In the genomic region with DNA sequence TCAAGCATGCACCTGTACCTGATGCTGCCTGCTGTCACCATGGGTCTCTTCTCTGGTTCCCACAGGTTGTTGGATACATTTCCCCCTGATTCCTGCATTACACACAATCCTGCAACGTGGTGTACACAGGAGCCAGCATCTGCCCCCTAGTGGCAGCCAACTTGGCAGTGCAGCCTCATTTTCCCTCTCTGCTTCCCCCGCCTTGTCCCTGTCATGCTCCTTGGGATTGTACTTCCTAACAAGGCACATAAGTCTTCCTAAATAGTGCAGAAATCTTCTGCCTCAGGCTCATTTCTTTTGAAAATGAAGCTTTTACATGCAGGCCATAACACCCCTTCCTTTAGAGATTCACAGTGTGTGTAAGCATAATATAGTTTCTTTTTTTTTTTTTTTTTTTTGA, we compare ENCODE assay signal across 9 cellular contexts.
A peak's percentile ranks its signal among the peaks of the same experiment; 100 is the strongest.
DNase-seq lines count a peak whose midpoint lies in the region; ATAC-seq and TF ChIP-seq lines count a peak whose summit lies in the region.
"Had no signal": no experiment of that assay in that cellular context is flagged by ENCODE, and none has a peak within 500 bp of the region (broad histone marks: within the 10 kb centered on the region; RNA-seq: fewer than 3 reads in every experiment).

No MANE protein-coding gene starts in this region.

- intact Hi-C loops in IMR-90 (cut with micrococcal nuclease): no loop called here
- intact Hi-C loops in heart right ventricle (cut with DNase I): no loop called here
- intact Hi-C loops in esophagus muscularis mucosa (cut with DNase I): no loop called here

- CTCF ChIA-PET in IMR-90 (lab: Yijun Ruan, JAX): no interaction called here

- H3K4ac ChIP-seq in IMR-90 (ENCODE audit: low read depth, low read length) (no peak overlapping the region), mesendoderm (ENCODE audit: low read depth, low read length) (no peak overlapping the region)

- no peaks in the 10 kb centered on the region for H3K79me2 ChIP-seq in mesendoderm (ENCODE audit: control insufficient read depth, insufficient read depth, low read length)

- H3K36me3 ChIP-seq in IMR-90 (ENCODE audit: control insufficient read depth, insufficient read depth, low read length) (no peaks in the 10 kb centered on the region), mesendoderm (ENCODE audit: control insufficient read depth, insufficient read depth, low read length) (no peaks in the 10 kb centered on the region), heart right ventricle (no peaks in the 10 kb centered on the region), esophagus muscularis mucosa (no peaks in the 10 kb centered on the region)
- H3K36me3 ChIP-seq: neutrophil had no signal

- H3K79me1 ChIP-seq in IMR-90 (ENCODE audit: low read depth in 1 of 2, low read length in 2 of 2): no peaks in the 10 kb centered on the region
- H3K79me1 ChIP-seq in mesendoderm (ENCODE audit: low read length): no peaks in the 10 kb centered on the region

- TF ChIP-seq POLR2A in IMR-90 (IDR thresholded peaks at IDR 0.05; ENCODE audit: low read depth, low read length): no peak
- no peak for TF ChIP-seq POLR2A in esophagus muscularis mucosa (IDR thresholded peaks at IDR 0.05; ENCODE audit: low read depth)

- H3K56ac ChIP-seq in IMR-90 (ENCODE audit: extremely low read depth, insufficient read depth, low read length) (no peak overlapping the region), mesendoderm (ENCODE audit: low read length) (peak overlapping the region; percentile 25)

- DNase-seq in NCI-H2081 (lab: John Stamatoyannopoulos, UW): peak; percentile 9 to 20
- no peak for DNase-seq in NCI-H2081 treated with DMSO at 0.1 percent for 48 hours (lab: John Stamatoyannopoulos, UW)
- peak; percentile 8 for DNase-seq in IMR-90
- DNase-seq in astrocyte of the cerebellum (ENCODE audit: low read depth): no peak
- DNase-seq in mesendoderm: peak; percentile 81
- DNase-seq in heart right ventricle: no peak
- no peak for DNase-seq in esophagus muscularis mucosa (ENCODE audit: extremely low spot score)

- no peak overlapping the region for H4K5ac ChIP-seq in IMR-90 (ENCODE audit: low read depth, low read length)
- H4K5ac ChIP-seq in mesendoderm (ENCODE audit: low read length): no peak overlapping the region

- H3K27me3 ChIP-seq in IMR-90 (ENCODE audit: control insufficient read depth, insufficient read depth, low read length): no peaks in the 10 kb centered on the region
- no peaks in the 10 kb centered on the region for H3K27me3 ChIP-seq in mesendoderm (ENCODE audit: insufficient read depth, low read length, poor library complexity)
- H3K27me3 ChIP-seq in heart right ventricle: peaks cover 0 to 15% (median 2%) of the 10 kb centered on the region in 7 donors
- no peaks in the 10 kb centered on the region for H3K27me3 ChIP-seq in esophagus muscularis mucosa
- H3K27me3 ChIP-seq: neutrophil had no signal

- no peak overlapping the region for H3K4me2 ChIP-seq in IMR-90 (ENCODE audit: low read depth, low read length)
- no peak overlapping the region for H3K4me2 ChIP-seq in mesendoderm (ENCODE audit: low read length)

- H3K23ac ChIP-seq in IMR-90 (ENCODE audit: low read depth, low read length): no peak overlapping the region
- H3K23ac ChIP-seq in mesendoderm (ENCODE audit: low read length): no peak overlapping the region

- ATAC-seq in GM19467 (IDR thresholded peaks at IDR 0.05; ENCODE audit: unreplicated experiment) (peak; percentile 70), IMR-90 (ENCODE audit: low read depth) (no peak), heart right ventricle (no peak)

- H3K9me3 ChIP-seq in IMR-90 (ENCODE audit: control insufficient read depth, insufficient read depth, low read length) (peaks cover 12% of the 10 kb centered on the region; the same call in 1 of the 2 replicates), heart right ventricle (peaks cover 0 to 9% (median 0%) of the 10 kb centered on the region in 11 donors), esophagus muscularis mucosa (peaks cover 0 to 5% (median 0%) of the 10 kb centered on the region in 4 donors)
- H3K9me3 ChIP-seq: neutrophil had no signal

- H4K91ac ChIP-seq in IMR-90 (ENCODE audit: insufficient read depth, low read depth, low read length): no peak overlapping the region

- POLR2A ChIA-PET in IMR-90 (lab: Charles Lee; ENCODE audit: unreplicated experiment): no interaction called here

- H2BK15ac ChIP-seq in IMR-90 (ENCODE audit: low read depth, low read length): no peak overlapping the region
- H2BK15ac ChIP-seq in mesendoderm (replicated peaks; ENCODE audit: low read depth): no peak overlapping the region

- H4K20me1 ChIP-seq in IMR-90 (ENCODE audit: insufficient read depth, low read length): no peaks in the 10 kb centered on the region

- H2BK120ac ChIP-seq in IMR-90 (ENCODE audit: low read depth, low read length) (no peak overlapping the region), mesendoderm (ENCODE audit: low read depth, low read length) (no peak overlapping the region)

- no peak for TF ChIP-seq EP300 in esophagus muscularis mucosa (IDR thresholded peaks at IDR 0.05)

- dilution Hi-C loops in IMR-90 (cut with HindIII; ENCODE audit: low sequenced_read_pairs, unreplicated experiment): no loop called here

- H3K4me1 ChIP-seq in IMR-90 (ENCODE audit: control insufficient read depth, insufficient read depth, low read length): no peaks in the 10 kb centered on the region
- H3K4me1 ChIP-seq in mesendoderm (ENCODE audit: control insufficient read depth, low read depth, low read length): no peaks in the 10 kb centered on the region
- no peaks in the 10 kb centered on the region for H3K4me1 ChIP-seq in heart right ventricle
- no peaks in the 10 kb centered on the region for H3K4me1 ChIP-seq in esophagus muscularis mucosa

- H3K18ac ChIP-seq in IMR-90 (ENCODE audit: low read depth, low read length) (no peak overlapping the region), mesendoderm (ENCODE audit: low read length) (no peak overlapping the region)

- H3K4me3 ChIP-seq in IMR-90 (ENCODE audit: insufficient read depth, low read depth, low read length) (no peak overlapping the region), astrocyte of the cerebellum (ENCODE audit: low read depth, low read length) (no peak overlapping the region), mesendoderm (ENCODE audit: low read length) (no peak overlapping the region), heart right ventricle (no peak overlapping the region), esophagus muscularis mucosa (no peak overlapping the region)

- H3K9ac ChIP-seq in IMR-90 (ENCODE audit: low read depth, low read length) (no peak overlapping the region), mesendoderm (ENCODE audit: low read length) (no peak overlapping the region)

- H2AFZ ChIP-seq in IMR-90 (replicated peaks; ENCODE audit: low read length, poor library complexity): no peak overlapping the region

- H3K14ac ChIP-seq in IMR-90 (replicated peaks; ENCODE audit: low read depth, low read length): no peak overlapping the region

- H4K8ac ChIP-seq in IMR-90 (ENCODE audit: low read depth in 2 of 2, low read length in 2 of 2) (no peak overlapping the region), mesendoderm (ENCODE audit: low read depth, low read length) (no peak overlapping the region)

- H2BK5ac ChIP-seq in IMR-90 (ENCODE audit: low read depth, low read length, poor library complexity, severe bottlenecking): no peak overlapping the region
- no peak overlapping the region for H2BK5ac ChIP-seq in mesendoderm (ENCODE audit: low read length)

- H3K27ac ChIP-seq in IMR-90 (ENCODE audit: insufficient read depth, low read length): no peak overlapping the region
- H3K27ac ChIP-seq in mesendoderm (ENCODE audit: low read depth, low read length): no peak overlapping the region
- H3K27ac ChIP-seq in heart right ventricle: no peak overlapping the region
- H3K27ac ChIP-seq in esophagus muscularis mucosa (replicated peaks in 1 of 4): no peak overlapping the region
- H3K27ac ChIP-seq: neutrophil had no signal

- in situ Hi-C loops in IMR-90 (cut with MboI; ENCODE audit: low sequenced_read_pairs) (no loop called here), astrocyte of the cerebellum (cut with HindIII; ENCODE audit: low sequenced_read_pairs) (no loop called here)

- peak; percentile 41; the same call in 1 of the 2 replicates for TF ChIP-seq RAD21 in IMR-90 (IDR thresholded peaks at IDR 0.05; ENCODE audit: low read length)

- H2AK5ac ChIP-seq in IMR-90 (ENCODE audit: low read depth, low read length) (no peak overlapping the region), mesendoderm (ENCODE audit: low read length) (no peak overlapping the region)

- 0% methylated on average over 1 of the region's 2 CpGs; no CpG with 5 or more reads in 1 of the 2 experiments for WGBS in IMR-90 (ENCODE audit: extremely low coverage in 2 of 2, insufficient read length in 1 of 2), 2 experiments
- no CpG with 5 or more reads among the region's 2 CpGs for WGBS in mesendoderm (ENCODE audit: extremely low coverage, insufficient coverage, low lambda C conversion rate)
- WGBS in heart right ventricle, 2 donors: 31 to 38% methylated on average over 2 of the region's 2 CpGs
- 34% methylated on average over 2 of the region's 2 CpGs for WGBS in esophagus muscularis mucosa

- H2BK20ac ChIP-seq in IMR-90 (ENCODE audit: low read depth, low read length): no peak overlapping the region

- TF ChIP-seq CTCF in IMR-90 (conservative IDR thresholded peaks at IDR 0.05; ENCODE audit: low read depth, low read length) (peak; percentile 51), astrocyte of the cerebellum (IDR thresholded peaks at IDR 0.05; ENCODE audit: low read depth, low read length, missing control alignments) (peak; percentile 60), heart right ventricle (IDR thresholded peaks at IDR 0.05) (peak in 4 of 9 donors; percentile 15 to 42 (median 32)), esophagus muscularis mucosa (IDR thresholded peaks at IDR 0.05) (no peak)

- no peak overlapping the region for H2AK9ac ChIP-seq in IMR-90 (replicated peaks; ENCODE audit: low read depth, low read length, poor library complexity)

- no peaks in the 10 kb centered on the region for H3K9me1 ChIP-seq in IMR-90 (ENCODE audit: insufficient read depth, low read length)

- no TSS peak for BruUV-seq in IMR-90 (replicated peaks; lab: Mats Ljungman, UMichigan)

TF ChIP-seq in IMR-90, 13 proteins besides CTCF, POLR2A, EP300 and RAD21:
- no peak for TF ChIP-seq MXI1 (IDR thresholded peaks at IDR 0.05; ENCODE audit: borderline replicate concordance, low read depth, low read length)
- no peak for TF ChIP-seq CHD1 (IDR thresholded peaks at IDR 0.05; ENCODE audit: low read depth, low read length)
- TF ChIP-seq SMC3 (IDR thresholded peaks at IDR 0.05; ENCODE audit: low read depth, low read length): peak; percentile 41
- no peak for TF ChIP-seq NFE2L2 (IDR thresholded peaks at IDR 0.05; ENCODE audit: low read depth, low read length)
- TF ChIP-seq MAFK (IDR thresholded peaks at IDR 0.05; ENCODE audit: low read depth, low read length): no peak
- no peak for TF ChIP-seq CEBPB (IDR thresholded peaks at IDR 0.05; ENCODE audit: low read depth, low read length)

Comparison
In these comparisons a context has a peak if more than half of its experiments do, and no peak if none do; other contexts are left out.
1. DNase-seq: peak in NCI-H2081 (2 of 2), IMR-90 (single experiment) and mesendoderm (single experiment); none in NCI-H2081 treated with DMSO at 0.1 percent for 48 hours (single experiment), astrocyte of the cerebellum (single experiment), heart right ventricle (0 of 2) and esophagus muscularis mucosa (single experiment).
2. CTCF ChIP-seq: peak in IMR-90 (single experiment) and astrocyte of the cerebellum (single experiment); none in esophagus muscularis mucosa (0 of 3).